ENCODE assay signal across 21 cellular contexts in the genomic region with DNA sequence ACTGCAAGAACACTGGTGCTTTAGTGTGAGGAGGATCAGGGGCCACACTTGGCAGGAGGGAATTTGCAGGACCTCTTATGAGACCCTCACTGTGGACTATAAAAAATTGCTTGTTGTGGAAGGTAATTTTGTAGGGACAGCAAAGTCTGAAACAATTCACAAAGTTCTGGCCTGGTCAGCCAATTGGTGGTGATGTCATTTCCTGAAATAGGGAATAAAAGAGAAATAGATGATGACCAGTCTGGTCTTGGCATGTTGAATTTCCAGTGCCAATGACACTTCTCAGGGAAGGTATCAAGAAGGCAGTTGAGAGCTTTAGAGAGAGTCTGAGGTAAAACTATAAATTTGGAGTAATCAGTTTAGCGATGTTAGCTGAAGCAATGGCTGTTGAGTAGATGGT.
DNase-seq lines count a peak whose midpoint lies in the region; ATAC-seq and TF ChIP-seq lines count a peak whose summit lies in the region.
"Had no signal": no experiment of that assay in that cellular context is flagged by ENCODE, and none has a peak within 500 bp of the region (broad histone marks: within the 10 kb centered on the region; RNA-seq: fewer than 3 reads in every experiment).

No MANE protein-coding gene starts in this region.

- no peak overlapping the region for H2AK5ac ChIP-seq in IMR-90 (ENCODE audit: low read depth, low read length)

- dilution Hi-C loops in IMR-90 (cut with HindIII; ENCODE audit: low sequenced_read_pairs, unreplicated experiment) = no loop called here

- in situ Hi-C loops in IMR-90 (cut with MboI; ENCODE audit: low sequenced_read_pairs) = no loop called here

- DNase-seq in SK-N-SH = no peak
- peak; percentile 23 for DNase-seq in IMR-90
- peak; percentile 25 for DNase-seq in fibroblast of mammary gland (ENCODE audit: low read depth)
- no peak for DNase-seq in natural killer cell
- DNase-seq: 8988T; HFFc6; MV-4-11; NCI-H1105 treated with DMSO at 0.1 percent for 48 hours; NCI-H2029 treated with DMSO at 0.1 percent for 48 hours; NCI-H226; NCI-H524; NCI-H774; NK-92 treated with Interleukin-12 subunit alpha and Interleukin-12 subunit beta, amount 100 ng/mL, for 24 hours; SIG-M5; T-helper 1 cell had no signal

- H3K36me3 Mint-ChIP-seq in natural killer cell = no peaks in the 10 kb centered on the region

- peaks cover 0 to 9% of the 10 kb centered on the region in 2 donors for H3K27me3 Mint-ChIP-seq in natural killer cell (ENCODE audit: low read depth in 2 of 2)

- H2AFZ ChIP-seq in SK-N-SH (ENCODE audit: low read depth) (no peak overlapping the region), IMR-90 (replicated peaks; ENCODE audit: low read length, poor library complexity) (no peak overlapping the region)

- H3F3A ChIP-seq in SK-N-SH (replicated peaks; ENCODE audit: insufficient read depth) = no peaks in the 10 kb centered on the region

- TF ChIP-seq RAD21 in SK-N-SH (IDR thresholded peaks at IDR 0.05; ENCODE audit: low read length) (no peak), IMR-90 (IDR thresholded peaks at IDR 0.05; ENCODE audit: low read length) (no peak)

- no peaks in the 10 kb centered on the region for H3K9me3 ChIP-seq in SK-N-SH
- H3K9me3 ChIP-seq in IMR-90 (ENCODE audit: control insufficient read depth, insufficient read depth, low read length) = no peaks in the 10 kb centered on the region

- TF ChIP-seq EP300 in SK-N-SH (IDR thresholded peaks at IDR 0.05; ENCODE audit: borderline replicate concordance in 1 of 2, low read depth in 1 of 2, low read length in 1 of 2) = no peak

- H3K4ac ChIP-seq in IMR-90 (ENCODE audit: low read depth, low read length) = no peak overlapping the region

- H3K4me2 ChIP-seq in SK-N-SH (0 out of 2 replicates have a peak overlapping the region, but pooled peaks have one; percentile 10), IMR-90 (ENCODE audit: low read depth, low read length) (no peak overlapping the region)

- no peak overlapping the region for H4K91ac ChIP-seq in IMR-90 (ENCODE audit: insufficient read depth, low read depth, low read length)

- H3K4me1 Mint-ChIP-seq in natural killer cell = no peaks in the 10 kb centered on the region

- H3K9me1 ChIP-seq in IMR-90 (ENCODE audit: insufficient read depth, low read length) = no peaks in the 10 kb centered on the region

- TF ChIP-seq CTCF in SK-N-SH (IDR thresholded peaks at IDR 0.05) (no peak), IMR-90 (conservative IDR thresholded peaks at IDR 0.05; ENCODE audit: low read depth, low read length) (no peak), fibroblast of mammary gland (conservative IDR thresholded peaks at IDR 0.05; ENCODE audit: control insufficient read depth, insufficient read depth, low read depth, low read length) (no peak), natural killer cell (IDR thresholded peaks at IDR 0.05) (no peak)

- H3K36me3 ChIP-seq in SK-N-SH (replicated peaks in 1 of 2; ENCODE audit: control insufficient read depth in 1 of 2, insufficient read depth in 2 of 2, low read length in 1 of 2) (no peaks in the 10 kb centered on the region), IMR-90 (ENCODE audit: control insufficient read depth, insufficient read depth, low read length) (no peaks in the 10 kb centered on the region)

- no peak overlapping the region for H2BK120ac ChIP-seq in IMR-90 (ENCODE audit: low read depth, low read length)

- H3K56ac ChIP-seq in IMR-90 (ENCODE audit: extremely low read depth, insufficient read depth, low read length) = no peak overlapping the region

- no peak overlapping the region for H3K18ac ChIP-seq in IMR-90 (ENCODE audit: low read depth, low read length)

- H3K14ac ChIP-seq in IMR-90 (replicated peaks; ENCODE audit: low read depth, low read length) = no peak overlapping the region

- H2BK5ac ChIP-seq in IMR-90 (ENCODE audit: low read depth, low read length, poor library complexity, severe bottlenecking) = no peak overlapping the region

- no peaks in the 10 kb centered on the region for H3K9me2 ChIP-seq in SK-N-SH

- H3K79me2 ChIP-seq in SK-N-SH (ENCODE audit: insufficient read depth) = no peaks in the 10 kb centered on the region

- H4K8ac ChIP-seq in IMR-90 (ENCODE audit: low read depth in 2 of 2, low read length in 2 of 2) = no peak overlapping the region

- H3K23ac ChIP-seq in IMR-90 (ENCODE audit: low read depth, low read length) = no peak overlapping the region

- intact Hi-C loops in IMR-90 (cut with micrococcal nuclease) = no loop called here
- intact Hi-C loops in natural killer cell (cut with micrococcal nuclease) = no loop called here

- H2BK15ac ChIP-seq in IMR-90 (ENCODE audit: low read depth, low read length) = no peak overlapping the region

- no peaks in the 10 kb centered on the region for H4K20me1 ChIP-seq in SK-N-SH (ENCODE audit: insufficient read depth)
- no peaks in the 10 kb centered on the region for H4K20me1 ChIP-seq in IMR-90 (ENCODE audit: insufficient read depth, low read length)

- H3K4me3 Mint-ChIP-seq in natural killer cell = no peak overlapping the region
- H3K4me3 Mint-ChIP-seq: HFFc6 had no signal

- H3K27me3 ChIP-seq in SK-N-SH (ENCODE audit: insufficient read depth) = no peaks in the 10 kb centered on the region
- H3K27me3 ChIP-seq in IMR-90 (ENCODE audit: control insufficient read depth, insufficient read depth, low read length) = no peaks in the 10 kb centered on the region

- H3K4me1 ChIP-seq in SK-N-SH (ENCODE audit: control insufficient read depth in 1 of 2, insufficient read depth in 2 of 2, low read depth in 1 of 2, low read length in 1 of 2) (peaks cover 0 to 3% of the 10 kb centered on the region in 2 experiments; a peak in 3 of 4 replicates), IMR-90 (ENCODE audit: control insufficient read depth, insufficient read depth, low read length) (no peaks in the 10 kb centered on the region)

- no TSS peak for BruUV-seq in IMR-90 (replicated peaks; lab: Mats Ljungman, UMichigan)

- H3K27ac Mint-ChIP-seq in natural killer cell = no peak overlapping the region
- H3K27ac Mint-ChIP-seq: HFFc6 had no signal

- H2BK20ac ChIP-seq in IMR-90 (ENCODE audit: low read depth, low read length) = no peak overlapping the region

- no peak overlapping the region for H3K9ac ChIP-seq in SK-N-SH
- no peak overlapping the region for H3K9ac ChIP-seq in IMR-90 (ENCODE audit: low read depth, low read length)

- no peaks in the 10 kb centered on the region for H3K9me3 Mint-ChIP-seq in natural killer cell

- H4K5ac ChIP-seq in IMR-90 (ENCODE audit: low read depth, low read length) = no peak overlapping the region; the same call in 1 of the 2 replicates

- POLR2A ChIA-PET in SK-N-SH (lab: Yijun Ruan, JAX) = no interaction called here
- POLR2A ChIA-PET in IMR-90 (lab: Charles Lee; ENCODE audit: unreplicated experiment) = no interaction called here

- CTCF ChIA-PET in SK-N-SH (lab: Yijun Ruan, JAX) = no interaction called here
- CTCF ChIA-PET in IMR-90 (lab: Yijun Ruan, JAX) = no interaction called here

- TF ChIP-seq POLR2A in IMR-90 (IDR thresholded peaks at IDR 0.05; ENCODE audit: low read depth, low read length) = no peak

- no peaks in the 10 kb centered on the region for H3K79me1 ChIP-seq in IMR-90 (ENCODE audit: low read depth in 1 of 2, low read length in 2 of 2)

- H3K27ac ChIP-seq in SK-N-SH (ENCODE audit: low read depth in 2 of 2, low read length in 1 of 2) (no peak overlapping the region), IMR-90 (ENCODE audit: insufficient read depth, low read length) (no peak overlapping the region)
- H3K27ac ChIP-seq: C4-2B, HL-60 had no signal

- WGBS in SK-N-SH (ENCODE audit: low lambda C conversion rate) = 91% methylated on average over 1 of the region's 1 CpG
- WGBS in IMR-90 (ENCODE audit: extremely low coverage in 2 of 2, insufficient read length in 1 of 2), 2 experiments = no CpG with 5 or more reads among the region's 1 CpG

- no peak overlapping the region for H3K4me3 ChIP-seq in SK-N-SH (ENCODE audit: low read depth in 2 of 2, low read length in 1 of 2)
- H3K4me3 ChIP-seq in IMR-90 (ENCODE audit: insufficient read depth, low read depth, low read length) = no peak overlapping the region
- H3K4me3 ChIP-seq in fibroblast of mammary gland (ENCODE audit: control insufficient read depth, low read depth, low read length) = no peak overlapping the region

- ATAC-seq in SK-N-SH treated with all-trans-retinoic acid at 6 μM for 48 hours (no peak), IMR-90 (ENCODE audit: low read depth) (no peak), natural killer cell (no peak), HG03342 (IDR thresholded peaks at IDR 0.05; ENCODE audit: unreplicated experiment) (no peak), HG02610 (IDR thresholded peaks at IDR 0.05; ENCODE audit: unreplicated experiment) (no peak)
- ATAC-seq: Panc1 had no signal

- no peak overlapping the region for H2AK9ac ChIP-seq in IMR-90 (replicated peaks; ENCODE audit: low read depth, low read length, poor library complexity)

TF ChIP-seq in SK-N-SH, 30 proteins besides CTCF, POLR2A, EP300 and RAD21 (continues in another document):
- TF ChIP-seq SIN3A (IDR thresholded peaks at IDR 0.05; ENCODE audit: borderline replicate concordance, low read depth, low read length) (no peak), NRF1 (IDR thresholded peaks at IDR 0.05; ENCODE audit: low read depth, low read length) (no peak)

TF ChIP-seq in SK-N-SH treated with all-trans-retinoic acid at 6 μM for 48 hours, 23 proteins besides CTCF, POLR2A, EP300 and RAD21:
- TF ChIP-seq PPARA (CRISPR knock-in tag; IDR thresholded peaks at IDR 0.05; ENCODE audit: borderline replicate concordance) (no peak), TCF4 (CRISPR knock-in tag; IDR thresholded peaks at IDR 0.05; ENCODE audit: borderline replicate concordance) (no peak), ISL1 (CRISPR knock-in tag; IDR thresholded peaks at IDR 0.05) (no peak), GLIS3 (CRISPR knock-in tag; IDR thresholded peaks at IDR 0.05) (no peak)
TF ChIP-seq in SK-N-SH treated with all-trans-retinoic acid at 6 μM for 48 hours: peak in this region for 0.

TF ChIP-seq in IMR-90, 13 proteins besides CTCF, POLR2A, EP300 and RAD21 (continues in another document):
- TF ChIP-seq RCOR1 (IDR thresholded peaks at IDR 0.05; ENCODE audit: insufficient replicate concordance, low read length) (no peak), BHLHE40 (IDR thresholded peaks at IDR 0.05; ENCODE audit: low read depth, low read length) (no peak), MAFK (IDR thresholded peaks at IDR 0.05; ENCODE audit: low read depth, low read length) (no peak), FOS (IDR thresholded peaks at IDR 0.05; ENCODE audit: low read depth, low read length) (no peak), CEBPB (IDR thresholded peaks at IDR 0.05; ENCODE audit: low read depth, low read length) (no peak)
- TF ChIP-seq, protein P1, sequence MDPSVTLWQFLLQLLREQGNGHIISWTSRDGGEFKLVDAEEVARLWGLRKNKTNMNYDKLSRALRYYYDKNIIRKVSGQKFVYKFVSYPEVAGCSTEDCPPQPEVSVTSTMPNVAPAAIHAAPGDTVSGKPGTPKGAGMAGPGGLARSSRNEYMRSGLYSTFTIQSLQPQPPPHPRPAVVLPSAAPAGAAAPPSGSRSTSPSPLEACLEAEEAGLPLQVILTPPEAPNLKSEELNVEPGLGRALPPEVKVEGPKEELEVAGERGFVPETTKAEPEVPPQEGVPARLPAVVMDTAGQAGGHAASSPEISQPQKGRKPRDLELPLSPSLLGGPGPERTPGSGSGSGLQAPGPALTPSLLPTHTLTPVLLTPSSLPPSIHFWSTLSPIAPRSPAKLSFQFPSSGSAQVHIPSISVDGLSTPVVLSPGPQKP (IDR thresholded peaks at IDR 0.05; ENCODE audit: borderline replicate concordance, low read depth, low read length) = no peak

Comparison
In these comparisons a context has a peak if more than half of its experiments do, and no peak if none do; other contexts are left out.
1. DNase-seq: peak in IMR-90 (single experiment) and fibroblast of mammary gland (single experiment); none in SK-N-SH (single experiment) and natural killer cell (single experiment).